ENCODE assay signal across 9 cellular contexts in the genomic region with DNA sequence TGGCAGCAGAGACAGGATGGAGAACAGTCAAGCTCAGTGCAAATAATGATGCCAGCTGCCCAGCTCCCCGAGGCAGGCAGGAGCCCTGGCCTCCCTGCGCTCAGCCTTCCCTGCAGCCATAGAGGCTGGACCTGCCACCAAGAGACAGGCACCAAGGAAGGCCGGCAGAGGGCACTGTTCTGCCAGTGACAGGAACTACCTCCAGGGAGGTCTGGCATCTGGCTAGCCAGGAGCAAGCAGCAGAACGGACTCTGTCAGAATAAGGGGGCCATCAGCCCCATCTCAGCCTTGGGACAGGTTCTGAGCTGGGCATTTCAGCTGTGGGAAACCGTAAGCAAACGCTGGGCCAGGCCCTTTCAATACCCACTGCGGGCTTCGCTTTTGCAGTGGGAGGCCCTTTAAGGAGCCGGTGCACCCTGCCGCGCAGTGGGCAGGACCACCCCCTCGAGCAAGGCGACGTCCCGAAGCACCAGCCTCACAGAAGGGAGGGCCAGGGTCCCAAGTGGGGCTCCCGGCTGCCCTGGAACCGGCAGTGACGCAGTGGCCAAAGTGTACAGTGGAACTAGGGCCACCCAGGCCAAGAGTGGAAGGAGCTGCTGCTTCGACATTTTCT. TPM values are rescaled to one million over a fixed set of nuclear protein-coding genes. Genes with fewer than 3 reads are reported as not detected.
DNase-seq lines count a peak whose midpoint lies in the region; ATAC-seq and TF ChIP-seq lines count a peak whose summit lies in the region.
"Had no signal": no experiment of that assay in that cellular context is flagged by ENCODE, and none has a peak within 500 bp of the region (broad histone marks: within the 10 kb centered on the region; RNA-seq: fewer than 3 reads in every experiment).

No MANE protein-coding gene starts in this region.

- H3K27ac Mint-ChIP-seq in natural killer cell, result no peak overlapping the region
- H3K27ac Mint-ChIP-seq in stimulated activated effector memory CD8-positive, alpha-beta T cell treated with anti-CD3 and anti-CD28 coated beads, Interleukin-12 subunit alpha, Interleukin-12 subunit beta, amount 100 ng/mL, for 72 hours, result peak overlapping the region; percentile 29

- no peak overlapping the region for H3K4me3 ChIP-seq in AG09309 (ENCODE audit: control insufficient read depth, low read depth, low read length)
- no peak overlapping the region for H3K4me3 ChIP-seq in epithelial cell of proximal tubule (ENCODE audit: low read depth, low read length)

- H3K4me3 Mint-ChIP-seq in natural killer cell, result no peak overlapping the region
- H3K4me3 Mint-ChIP-seq in stimulated activated effector memory CD8-positive, alpha-beta T cell treated with anti-CD3 and anti-CD28 coated beads, Interleukin-12 subunit alpha, Interleukin-12 subunit beta, amount 100 ng/mL, for 72 hours, result no peak overlapping the region

- DNase-seq in AG09309 (ENCODE audit: low read depth) (peak; percentile 32), GM20000 (ENCODE audit: low spot score) (peak; percentile 78), NOMO-1 treated with DMSO at 0.1 percent for 48 hours (lab: John Stamatoyannopoulos, UW; ENCODE audit: unreplicated experiment) (peak; percentile 76), epithelial cell of proximal tubule (ENCODE audit: low read depth) (no peak), natural killer cell (peak; percentile 67)
- DNase-seq in activated CD8-positive, alpha-beta memory T cell treated with anti-CD3 and anti-CD28 coated beads, Interleukin-2, amount 50 U/mL, for 1 hour (ENCODE audit: extremely low read depth), result peak; percentile 18
- peak; percentile 67 to 83 for DNase-seq in stimulated activated effector memory CD8-positive, alpha-beta T cell treated with anti-CD3 and anti-CD28 coated beads, Interleukin-12 subunit alpha, Interleukin-12 subunit beta, amount 100 ng/mL, for 72 hours (ENCODE audit: low spot score in 2 of 2)

- peaks cover 9 to 14% of the 10 kb centered on the region in 2 donors for H3K27me3 Mint-ChIP-seq in natural killer cell (ENCODE audit: low read depth in 2 of 2)

- peaks cover 5 to 7% of the 10 kb centered on the region in 2 donors for H3K4me1 Mint-ChIP-seq in natural killer cell
- peaks cover 6% of the 10 kb centered on the region for H3K4me1 Mint-ChIP-seq in stimulated activated effector memory CD8-positive, alpha-beta T cell treated with anti-CD3 and anti-CD28 coated beads, Interleukin-12 subunit alpha, Interleukin-12 subunit beta, amount 100 ng/mL, for 72 hours

- H3K36me3 Mint-ChIP-seq in natural killer cell, result no peaks in the 10 kb centered on the region
- H3K36me3 Mint-ChIP-seq in stimulated activated effector memory CD8-positive, alpha-beta T cell treated with anti-CD3 and anti-CD28 coated beads, Interleukin-12 subunit alpha, Interleukin-12 subunit beta, amount 100 ng/mL, for 72 hours, result no peaks in the 10 kb centered on the region

- ATAC-seq in natural killer cell (peak; percentile 82 to 96 (median 91)), HG03521 (IDR thresholded peaks at IDR 0.05; ENCODE audit: unreplicated experiment) (no peak)
- peak; percentile 88 for ATAC-seq in stimulated activated effector memory CD8-positive, alpha-beta T cell treated with anti-CD3 and anti-CD28 coated beads, Interleukin-12 subunit alpha, Interleukin-12 subunit beta, amount 100 ng/mL, for 72 hours

- no peaks in the 10 kb centered on the region for H3K9me3 Mint-ChIP-seq in natural killer cell
- no peaks in the 10 kb centered on the region for H3K9me3 Mint-ChIP-seq in stimulated activated effector memory CD8-positive, alpha-beta T cell treated with anti-CD3 and anti-CD28 coated beads, Interleukin-12 subunit alpha, Interleukin-12 subunit beta, amount 100 ng/mL, for 72 hours

- intact Hi-C loops in natural killer cell (cut with micrococcal nuclease), result loop anchor here (1.0 kb wide), 1 partner anchor 221 kb away; no protein-coding TSS in a partner anchor

- TF ChIP-seq CTCF in AG09309 (IDR thresholded peaks at IDR 0.05; ENCODE audit: control insufficient read depth, insufficient read depth, low read depth, low read length, missing control alignments) (peak; percentile 85), GM20000 (IDR thresholded peaks at IDR 0.05; ENCODE audit: extremely low read depth, missing control alignments) (peak; percentile 85), epithelial cell of proximal tubule (conservative IDR thresholded peaks at IDR 0.05; ENCODE audit: low read depth, low read length) (peak; percentile 78), natural killer cell (IDR thresholded peaks at IDR 0.05) (peak; percentile 74)

RNA-seq across cellular contexts. Expression of gene IFT27, which starts 18.2 kb away (rescaled TPM):
- total RNA-seq in epithelial cell of proximal tubule (12.0 and 16.1 TPM in 2 replicates), natural killer cell (10 to 100 TPM; 16.5 to 30.1 (median 27.1) TPM)

RNA-seq across cellular contexts. Expression of gene CACNG2, which starts 54.2 kb away (rescaled TPM):
- not detected in 2 replicates for total RNA-seq in epithelial cell of proximal tubule
- not detected for total RNA-seq in natural killer cell
- total RNA-seq: urinary bladder had no signal

RNA-seq across cellular contexts. Expression of gene PVALB, which starts 59.1 kb away (rescaled TPM):
- total RNA-seq in epithelial cell of proximal tubule, result not detected in 2 replicates
- under 1 TPM in 1 of 3 donors, not detected in 2; 0.99 TPM for total RNA-seq in natural killer cell
